In the genomic region with DNA sequence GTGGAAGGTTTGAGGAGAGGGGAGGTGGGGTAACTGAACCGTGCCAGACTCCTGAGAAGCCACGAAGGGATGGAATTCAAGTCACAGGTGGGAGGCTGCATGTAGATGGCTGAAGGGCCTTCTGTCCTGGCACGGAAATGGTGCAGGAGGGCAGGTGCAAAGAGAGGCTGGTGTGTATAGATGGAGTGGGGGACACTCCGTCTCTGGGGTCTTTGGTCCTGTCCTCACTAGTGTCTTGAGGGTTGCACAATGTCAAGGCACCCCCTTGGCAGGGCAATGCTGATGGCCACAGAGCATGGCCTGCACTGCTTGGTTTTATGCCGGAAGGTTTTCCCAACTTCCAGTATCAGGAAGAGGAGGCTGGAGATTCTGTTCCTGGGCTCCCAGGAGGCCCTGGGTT, we compare ENCODE assay signal across 19 cellular contexts.
A peak's percentile ranks its signal among the peaks of the same experiment; 100 is the strongest.
DNase-seq lines count a peak whose midpoint lies in the region; ATAC-seq and TF ChIP-seq lines count a peak whose summit lies in the region.
"Had no signal": no experiment of that assay in that cellular context is flagged by ENCODE, and none has a peak within 500 bp of the region (broad histone marks: within the 10 kb centered on the region; RNA-seq: fewer than 3 reads in every experiment).

No MANE protein-coding gene starts in this region.

- H3K4me1 Mint-ChIP-seq in activated CD8-positive, alpha-beta memory T cell treated with anti-CD3 and anti-CD28 coated beads, Interleukin-2, amount 10 ng/mL, durations not matched to agents 7 days and 5 days, result no peaks in the 10 kb centered on the region
- H3K4me1 Mint-ChIP-seq in osteocyte (ENCODE audit: unreplicated experiment), result no peaks in the 10 kb centered on the region
- H3K4me1 Mint-ChIP-seq: B cell had no signal

- ATAC-seq in activated CD8-positive, alpha-beta memory T cell treated with anti-CD3 and anti-CD28 coated beads, Interleukin-2, amount 10 ng/mL, durations not matched to agents 7 days and 5 days, result no peak
- ATAC-seq: A549; CD8-positive, alpha-beta T cell; GM12878 had no signal

- no peaks in the 10 kb centered on the region for H3K9me3 Mint-ChIP-seq in activated CD8-positive, alpha-beta memory T cell treated with anti-CD3 and anti-CD28 coated beads, Interleukin-2, amount 10 ng/mL, durations not matched to agents 7 days and 5 days (ENCODE audit: low read depth)
- no peaks in the 10 kb centered on the region for H3K9me3 Mint-ChIP-seq in osteocyte (ENCODE audit: unreplicated experiment)
- H3K9me3 Mint-ChIP-seq: CD4-positive, alpha-beta T cell; CD8-positive, alpha-beta T cell had no signal

- H3K27ac Mint-ChIP-seq in activated CD8-positive, alpha-beta memory T cell treated with anti-CD3 and anti-CD28 coated beads, Interleukin-2, amount 10 ng/mL, durations not matched to agents 7 days and 5 days, result no peak overlapping the region
- no peak overlapping the region for H3K27ac Mint-ChIP-seq in osteocyte (ENCODE audit: unreplicated experiment)
- H3K27ac Mint-ChIP-seq: B cell; CD4-positive, alpha-beta T cell; CD8-positive, alpha-beta T cell had no signal

- no peak overlapping the region for H3K4me3 Mint-ChIP-seq in activated CD8-positive, alpha-beta memory T cell treated with anti-CD3 and anti-CD28 coated beads, Interleukin-2, amount 10 ng/mL, durations not matched to agents 7 days and 5 days
- H3K4me3 Mint-ChIP-seq in osteocyte (ENCODE audit: unreplicated experiment), result no peak overlapping the region
- H3K4me3 Mint-ChIP-seq: B cell; CD4-positive, alpha-beta T cell; CD8-positive, alpha-beta T cell had no signal

- no peak for TF ChIP-seq CTCF in osteocyte (IDR thresholded peaks at IDR 0.05)

- DNase-seq in activated CD8-positive, alpha-beta memory T cell treated with anti-CD3 and anti-CD28 coated beads, Interleukin-2, amount 10 ng/mL, durations not matched to agents 7 days and 5 days, result peak; percentile 31
- no peak for DNase-seq in activated CD8-positive, alpha-beta memory T cell treated with anti-CD3 and anti-CD28 coated beads, Interleukin-2, amount 50 U/mL, for 4 hours
- DNase-seq in left kidney (ENCODE audit: low read depth, low spot score), result peak; percentile 50
- peak; percentile 53 for DNase-seq in osteocyte (ENCODE audit: extremely low spot score, unreplicated experiment)
- no peak for DNase-seq in DMS153 (lab: John Stamatoyannopoulos, UW)
- no peak for DNase-seq in HuH-7.5 (ENCODE audit: low spot score)
- DNase-seq: AML-193; Caco-2; Calu3; CD4-positive, alpha-beta T cell; CD8-positive, alpha-beta T cell; DMS53; DMS79; DND-41; EL; GDM1 had no signal

- CTCF ChIA-PET in activated CD8-positive, alpha-beta memory T cell treated with anti-CD3 and anti-CD28 coated beads, Interleukin-2, amount 10 ng/mL, durations not matched to agents 7 days and 5 days (lab: Charles Lee), result no interaction called here

- H3K36me3 Mint-ChIP-seq in activated CD8-positive, alpha-beta memory T cell treated with anti-CD3 and anti-CD28 coated beads, Interleukin-2, amount 10 ng/mL, durations not matched to agents 7 days and 5 days, result no peaks in the 10 kb centered on the region
- H3K36me3 Mint-ChIP-seq in osteocyte (ENCODE audit: unreplicated experiment), result no peaks in the 10 kb centered on the region
- H3K36me3 Mint-ChIP-seq: CD8-positive, alpha-beta T cell had no signal

- H3K27me3 Mint-ChIP-seq in activated CD8-positive, alpha-beta memory T cell treated with anti-CD3 and anti-CD28 coated beads, Interleukin-2, amount 10 ng/mL, durations not matched to agents 7 days and 5 days, result peaks cover 17% of the 10 kb centered on the region
- peaks cover 44% of the 10 kb centered on the region for H3K27me3 Mint-ChIP-seq in osteocyte (ENCODE audit: unreplicated experiment)

Comparison
In these comparisons a context has a peak if more than half of its experiments do, and no peak if none do; other contexts are left out.
1. DNase-seq: peak in activated CD8-positive, alpha-beta memory T cell treated with anti-CD3 and anti-CD28 coated beads, Interleukin-2, amount 10 ng/mL, durations not matched to agents 7 days and 5 days (single experiment), left kidney (single experiment) and osteocyte (single experiment); none in activated CD8-positive, alpha-beta memory T cell treated with anti-CD3 and anti-CD28 coated beads, Interleukin-2, amount 50 U/mL, for 4 hours (single experiment), DMS153 (single experiment) and HuH-7.5 (single experiment).